In genomic region chr5:172187118-172188032, GRCh38 we compare ENCODE assay signal across 8 cellular contexts. TPM values are rescaled to one million over a fixed set of nuclear protein-coding genes. Genes with fewer than 3 reads are reported as not detected.
DNase-seq lines count a peak whose midpoint lies in the region; TF ChIP-seq lines count a peak whose summit lies in the region.

No MANE protein-coding gene starts in this region.

- H2AFZ ChIP-seq in H9 (ENCODE audit: low read length), result peak overlapping the region; percentile 19
- H2AFZ ChIP-seq in Loucy (ENCODE audit: low read length), result peak overlapping the region; percentile 60; the same call in 1 of the 2 replicates

- WGBS in H9 (ENCODE audit: extremely low coverage, insufficient read length, low lambda C conversion rate), result no CpG with 5 or more reads among the region's 66 CpGs

- H2BK120ac ChIP-seq in H9 (ENCODE audit: low read depth, low read length, poor library complexity, severe bottlenecking), result no peak overlapping the region

- H2BK5ac ChIP-seq in H9 (ENCODE audit: insufficient read length, low read length), result no peak overlapping the region

- H3K4me2 ChIP-seq in H9 (ENCODE audit: insufficient read depth, insufficient read length, low read length) (peak overlapping the region; percentile 83), Loucy (ENCODE audit: low read depth, low read length, poor library complexity, severe bottlenecking) (peak overlapping the region; percentile 94)

- H3K79me1 ChIP-seq in H9 (ENCODE audit: insufficient read depth, low read depth, low read length, poor library complexity, severe bottlenecking), result no peaks in the 10 kb centered on the region

- H3K4me1 ChIP-seq in H9 (ENCODE audit: insufficient read depth, low read length), result peaks cover 4% of the 10 kb centered on the region; the same call in 1 of the 2 replicates
- peaks cover 12% of the 10 kb centered on the region for H3K4me1 ChIP-seq in Loucy (ENCODE audit: insufficient read depth, low read length, poor library complexity, severe bottlenecking)

- H3K36me3 ChIP-seq in Loucy (ENCODE audit: insufficient read depth, low read length), result no peaks in the 10 kb centered on the region

- peaks cover 25 to 28% of the 10 kb centered on the region in 2 experiments for H3K4me1 Mint-ChIP-seq in H9

- H4K8ac ChIP-seq in H9 (replicated peaks; ENCODE audit: insufficient read length, low read depth, low read length), result no peak overlapping the region

- H3K27me3 Mint-ChIP-seq in H9 (ENCODE audit: low read depth), result peaks cover 15% of the 10 kb centered on the region

- H2AK5ac ChIP-seq in H9 (ENCODE audit: insufficient read length, low read length), result no peak overlapping the region

- no peaks in the 10 kb centered on the region; the same call in 1 of the 2 replicates for H3K27me3 ChIP-seq in H9 (ENCODE audit: insufficient read depth, low read length)
- H3K27me3 ChIP-seq in Loucy (ENCODE audit: insufficient read depth, low read length, poor library complexity, severe bottlenecking), result no peaks in the 10 kb centered on the region

- no peak overlapping the region for H3K14ac ChIP-seq in H9 (ENCODE audit: insufficient read depth, low read length)

- H3K4me3 Mint-ChIP-seq in H9, result peak overlapping the region; percentile 89 to 92

- no peak overlapping the region for H3T11ph ChIP-seq in H9 (ENCODE audit: low read length)

- H3K9me3 Mint-ChIP-seq in H9, result no peaks in the 10 kb centered on the region

- H3K4ac ChIP-seq in H9 (ENCODE audit: low read depth, low read length), result no peak overlapping the region

- H3K27ac Mint-ChIP-seq in H9, result no peak overlapping the region

- peak; percentile 67 for DNase-seq in H9
- peak in 19 of 61 donors; percentile 16 to 64 (median 39) for DNase-seq in caudate nucleus (lab: John Stamatoyannopoulos, UW)
- peak; percentile 84 for DNase-seq in kidney tubule cell (ENCODE audit: low spot score)
- peak; percentile 78 for DNase-seq in stimulated activated CD4-positive, alpha-beta T cell treated with anti-CD3 and anti-CD28 coated beads, Interleukin-4, amount 100 ng/mL, for 24 hours
- no peak for DNase-seq in NCI-H1436 treated with DMSO at 0.1 percent for 48 hours (lab: John Stamatoyannopoulos, UW)

- H3K9me2 ChIP-seq in Loucy (replicated peaks; ENCODE audit: low read depth, low read length), result no peaks in the 10 kb centered on the region

- H3K9me3 ChIP-seq in H9 (ENCODE audit: control insufficient read depth, low read depth, low read length) (no peaks in the 10 kb centered on the region), Loucy (ENCODE audit: insufficient read depth, low read depth, low read length) (no peaks in the 10 kb centered on the region)

- H4K5ac ChIP-seq in H9 (ENCODE audit: insufficient read length, low read depth, low read length), result no peak overlapping the region

- H4K91ac ChIP-seq in H9 (ENCODE audit: insufficient read length, low read depth, low read length), result no peak overlapping the region

- no peak overlapping the region for H2BK12ac ChIP-seq in H9 (ENCODE audit: insufficient read length, low read depth, low read length)

- peaks cover 18% of the 10 kb centered on the region for H3K23me2 ChIP-seq in H9 (ENCODE audit: insufficient read length, low read depth, low read length, poor library complexity, severe bottlenecking)

- H2BK15ac ChIP-seq in H9 (ENCODE audit: low read depth, low read length), result no peak overlapping the region

- no peaks in the 10 kb centered on the region for H3F3A ChIP-seq in Loucy (ENCODE audit: low read depth)

- H3K9ac ChIP-seq in H9 (ENCODE audit: extremely low read depth, insufficient read length, low read length) (peak overlapping the region; percentile 42), Loucy (ENCODE audit: low read depth, low read length, poor library complexity, severe bottlenecking) (peak overlapping the region; percentile 86)

- no peaks in the 10 kb centered on the region for H4K20me1 ChIP-seq in H9 (ENCODE audit: control insufficient read depth, insufficient read depth, insufficient read length)
- H4K20me1 ChIP-seq in Loucy (ENCODE audit: insufficient read depth, low read length, poor library complexity, severe bottlenecking), result peaks cover 28% of the 10 kb centered on the region

- TF ChIP-seq CTCF in H9 (conservative IDR thresholded peaks at IDR 0.05) (no peak; the same call in 2 of the 3 replicates), Loucy (conservative IDR thresholded peaks at IDR 0.05; ENCODE audit: low read length) (no peak), WI38 (IDR thresholded peaks at IDR 0.05; ENCODE audit: low read depth, low read length) (0 out of 2 replicates have a peak, but pooled peaks have one; percentile 14)

- no peak overlapping the region for H3K23ac ChIP-seq in H9 (ENCODE audit: insufficient read length, low read depth, low read length)

- H3K27ac ChIP-seq in H9 (ENCODE audit: insufficient read length, low read depth, low read length) (no peak overlapping the region), caudate nucleus (ENCODE audit: low read depth, low read length) (peak overlapping the region; percentile 82)

- H3K56ac ChIP-seq in H9 (ENCODE audit: insufficient read length, low read depth, low read length), result no peak overlapping the region

- H3K4me3 ChIP-seq in GM08714 (ENCODE audit: low read length) (peak overlapping the region; percentile 76), Loucy (ENCODE audit: low read length, poor library complexity, severe bottlenecking) (peak overlapping the region; percentile 99), WI38 (ENCODE audit: low read depth, low read length) (peak overlapping the region; percentile 94)

- peaks cover 2% of the 10 kb centered on the region; the same call in 1 of the 2 replicates for H3K79me2 ChIP-seq in H9 (ENCODE audit: insufficient read depth, low read length)
- peaks cover 55% of the 10 kb centered on the region for H3K79me2 ChIP-seq in Loucy (ENCODE audit: insufficient read depth, low read length)

- H2BK20ac ChIP-seq in H9 (ENCODE audit: low read depth, low read length, poor library complexity, severe bottlenecking), result no peak overlapping the region

- peaks cover 0 to 3% (median 0%) of the 10 kb centered on the region in 3 experiments; a peak in 2 of 7 replicates for H3K36me3 Mint-ChIP-seq in H9 (ENCODE audit: insufficient read depth in 1 of 3, low read depth in 3 of 3)

- no peak overlapping the region for H3K18ac ChIP-seq in H9 (ENCODE audit: insufficient read length, low read depth, low read length)

RNA-seq across cellular contexts. Expression of gene STK10, which starts 0.6 kb away (rescaled TPM):
- total RNA-seq in H9 (2021), result 14.6 and 16.3 TPM in 2 replicates

RNA-seq across cellular contexts. Expression of gene EFCAB9, which starts 6.6 kb away (rescaled TPM):
- not detected in 2 replicates for total RNA-seq in H9 (2021)
